ENCODE assay signal across 20 cellular contexts in genomic region chr17:67785122-67785477, GRCh38. TPM values are rescaled to one million over a fixed set of nuclear protein-coding genes. Genes with fewer than 3 reads are reported as not detected.
DNase-seq lines count a peak whose midpoint lies in the region; ATAC-seq, FAIRE-seq and TF ChIP-seq lines count a peak whose summit lies in the region.
"Had no signal": no experiment of that assay in that cellular context is flagged by ENCODE, and none has a peak within 500 bp of the region (broad histone marks: within the 10 kb centered on the region; RNA-seq: fewer than 3 reads in every experiment).

No MANE protein-coding gene starts in this region.

- peaks cover 31 to 33% of the 10 kb centered on the region in 2 experiments for H3K4me1 ChIP-seq in K562 (replicated peaks in 1 of 2; ENCODE audit: control insufficient read depth in 2 of 2, insufficient read depth in 2 of 2, low read length in 2 of 2)
- peaks cover 3% of the 10 kb centered on the region for H3K4me1 ChIP-seq in neural progenitor cell
- no peaks in the 10 kb centered on the region for H3K4me1 ChIP-seq in colonic mucosa

- H3K9me3 ChIP-seq in K562 (replicated peaks; ENCODE audit: control insufficient read depth, insufficient read depth, low read depth, low read length): no peaks in the 10 kb centered on the region
- no peaks in the 10 kb centered on the region for H3K9me3 ChIP-seq in neural progenitor cell (ENCODE audit: low read depth)
- no peaks in the 10 kb centered on the region for H3K9me3 ChIP-seq in colonic mucosa
- H3K9me3 ChIP-seq: BLaER1 had no signal

- H3K27me3 Mint-ChIP-seq in neural progenitor cell (ENCODE audit: insufficient read depth, low read depth): peaks cover 2% of the 10 kb centered on the region
- H3K27me3 Mint-ChIP-seq in effector memory CD8-positive, alpha-beta T cell: peaks cover 6 to 20% of the 10 kb centered on the region in 2 donors
- H3K27me3 Mint-ChIP-seq in naive thymus-derived CD8-positive, alpha-beta T cell: peaks cover 0 to 4% (median 2%) of the 10 kb centered on the region in 5 donors

- no peak for TF ChIP-seq RAD21 in K562 (CRISPR knock-in tag; conservative IDR thresholded peaks at IDR 0.05 in 1 of 2, IDR thresholded peaks at IDR 0.05 in 1 of 2)

- no peak overlapping the region for H3K4me3 Mint-ChIP-seq in neural progenitor cell
- no peak overlapping the region for H3K4me3 Mint-ChIP-seq in effector memory CD8-positive, alpha-beta T cell
- no peak overlapping the region for H3K4me3 Mint-ChIP-seq in naive thymus-derived CD8-positive, alpha-beta T cell
- H3K4me3 Mint-ChIP-seq: B cell; CD4-positive, CD25-positive, alpha-beta regulatory T cell; CD8-positive, alpha-beta T cell had no signal

- WGBS in K562 (ENCODE audit: insufficient coverage, low coverage, missing lambda C conversion rate): 46% methylated on average over 3 of the region's 3 CpGs

- TF ChIP-seq POLR2A in K562 (conservative IDR thresholded peaks at IDR 0.05): no peak

- DNase-seq in cardiac septum (ENCODE audit: low spot score) (peak; percentile 5), left ventricle myocardium superior (no peak), K562 (ENCODE audit: extremely low read depth in 1 of 4, low spot score in 3 of 4) (no peak), neural progenitor cell (ENCODE audit: low spot score) (no peak), colonic mucosa (no peak)
- DNase-seq in effector memory CD8-positive, alpha-beta T cell: no peak
- no peak for DNase-seq in naive thymus-derived CD8-positive, alpha-beta T cell
- DNase-seq: CD4-positive, CD25-positive, alpha-beta regulatory T cell; CD8-positive, alpha-beta T cell; DMS153; DND-41; H7; HCEC 1CT had no signal

- no TSS peak for BruUV-seq in K562 (replicated peaks; lab: Mats Ljungman, UMichigan)

- no peaks in the 10 kb centered on the region for H3F3A ChIP-seq in neural progenitor cell (ENCODE audit: low read depth)

- no peak for TF ChIP-seq EP300 in K562 (IDR thresholded peaks at IDR 0.05; ENCODE audit: low read length)

- no peaks in the 10 kb centered on the region for H4K20me1 ChIP-seq in K562 (replicated peaks; ENCODE audit: control insufficient read depth, insufficient read depth, low read length)
- no peaks in the 10 kb centered on the region for H4K20me1 ChIP-seq in neural progenitor cell (ENCODE audit: low read depth)
- H4K20me1 ChIP-seq: BLaER1 had no signal

- H3K27ac ChIP-seq in K562 (ENCODE audit: extremely low read depth, low read depth, low read length): peak overlapping the region; percentile 90
- H3K27ac ChIP-seq in neural progenitor cell: no peak overlapping the region
- no peak overlapping the region for H3K27ac ChIP-seq in colonic mucosa
- H3K27ac ChIP-seq: 22Rv1, BLaER1, C4-2B had no signal

- no peaks in the 10 kb centered on the region for H3K36me3 Mint-ChIP-seq in neural progenitor cell
- no peaks in the 10 kb centered on the region for H3K36me3 Mint-ChIP-seq in effector memory CD8-positive, alpha-beta T cell (ENCODE audit: insufficient read depth)
- peaks cover 0 to 4% (median 0%) of the 10 kb centered on the region in 3 donors for H3K36me3 Mint-ChIP-seq in naive thymus-derived CD8-positive, alpha-beta T cell
- H3K36me3 Mint-ChIP-seq: CD4-positive, CD25-positive, alpha-beta regulatory T cell; CD8-positive, alpha-beta T cell had no signal

- H3K79me2 ChIP-seq in K562 (ENCODE audit: control insufficient read depth, insufficient read depth, low read length): no peaks in the 10 kb centered on the region
- no peaks in the 10 kb centered on the region for H3K79me2 ChIP-seq in neural progenitor cell (ENCODE audit: low read depth)

- no peaks in the 10 kb centered on the region for H3K27me3 ChIP-seq in K562 (ENCODE audit: control insufficient read depth in 2 of 2, insufficient read depth in 2 of 2, low read length in 2 of 2)
- H3K27me3 ChIP-seq in neural progenitor cell: no peaks in the 10 kb centered on the region
- H3K27me3 ChIP-seq in colonic mucosa: no peaks in the 10 kb centered on the region
- H3K27me3 ChIP-seq: BLaER1 had no signal

- TF ChIP-seq CTCF in K562 (IDR thresholded peaks at IDR 0.05 in 2 of 3, conservative IDR thresholded peaks at IDR 0.05 in 1 of 3; ENCODE audit: insufficient read depth in 2 of 3, low read depth in 1 of 3, low read length in 3 of 3) (no peak), neural progenitor cell (IDR thresholded peaks at IDR 0.05) (no peak), colonic mucosa (IDR thresholded peaks at IDR 0.05) (no peak)

- peak overlapping the region; percentile 79; the same call in 1 of the 2 replicates for H3K4me2 ChIP-seq in K562 (ENCODE audit: insufficient read depth, low read length)
- no peak overlapping the region for H3K4me2 ChIP-seq in neural progenitor cell
- H3K4me2 ChIP-seq: BLaER1 had no signal

- H3K9ac ChIP-seq in K562 (ENCODE audit: insufficient read depth in 1 of 2, low read depth in 2 of 2, low read length in 2 of 2) (peak overlapping the region in 1 of 2 experiments; percentile 64; a peak in 2 of 4 replicates), neural progenitor cell (no peak overlapping the region), colonic mucosa (ENCODE audit: low read depth in 2 of 2, low read length in 2 of 2) (no peak overlapping the region)
- H3K9ac ChIP-seq: BLaER1 had no signal

- H3K4me3 ChIP-seq in K562: no peak overlapping the region
- no peak overlapping the region for H3K4me3 ChIP-seq in neural progenitor cell
- no peak overlapping the region for H3K4me3 ChIP-seq in colonic mucosa
- H3K4me3 ChIP-seq: BLaER1 had no signal

- ATAC-seq in left ventricle myocardium superior: no peak
- no peak for ATAC-seq in K562
- no peak for ATAC-seq in effector memory CD8-positive, alpha-beta T cell (replicated peaks)
- no peak for ATAC-seq in naive thymus-derived CD8-positive, alpha-beta T cell
- ATAC-seq: CD8-positive, alpha-beta T cell had no signal

- peak overlapping the region; percentile 82 for H2AFZ ChIP-seq in K562 (ENCODE audit: low read depth, low read length)
- H2AFZ ChIP-seq in neural progenitor cell (replicated peaks): no peak overlapping the region

- POLR2A ChIA-PET in K562 (lab: Yijun Ruan, JAX): interaction anchor here (0.9 to 2.1 kb wide), 3 partner anchors 18 to 125 kb away, joined by 3 to 8 read pairs (median 6); partner anchors contain the start of gene BPTF
- POLR2A ChIA-PET in naive thymus-derived CD8-positive, alpha-beta T cell (lab: Charles Lee): no interaction called here

- intact Hi-C loops in cardiac septum (cut with DNase I) (no loop called here), left ventricle myocardium superior (cut with micrococcal nuclease) (no loop called here), K562 (cut with micrococcal nuclease) (loop anchor here (2.0 kb wide), 1 partner anchor 40 kb away; the partner anchor contains the start of gene BPTF), colonic mucosa (cut with DNase I) (no loop called here)

- CTCF ChIA-PET in K562 (lab: Yijun Ruan, JAX; ENCODE audit: low intra/inter-chr PET ratio): no interaction called here

- no peaks in the 10 kb centered on the region for H3K9me3 Mint-ChIP-seq in neural progenitor cell
- no peaks in the 10 kb centered on the region for H3K9me3 Mint-ChIP-seq in effector memory CD8-positive, alpha-beta T cell
- H3K9me3 Mint-ChIP-seq in naive thymus-derived CD8-positive, alpha-beta T cell: peaks cover 0 to 6% (median 0%) of the 10 kb centered on the region in 9 donors

- no peak for FAIRE-seq in K562 (lab: Jason Lieb, UNC)
- FAIRE-seq: A204.1, G401.6, H1 had no signal

- H3K4me1 Mint-ChIP-seq in neural progenitor cell: peaks cover 2% of the 10 kb centered on the region
- H3K4me1 Mint-ChIP-seq in effector memory CD8-positive, alpha-beta T cell (ENCODE audit: low read depth in 2 of 2): no peaks in the 10 kb centered on the region
- H3K4me1 Mint-ChIP-seq in naive thymus-derived CD8-positive, alpha-beta T cell: peaks cover 0 to 4% (median 0%) of the 10 kb centered on the region in 4 donors
- H3K4me1 Mint-ChIP-seq: CD4-positive, CD25-positive, alpha-beta regulatory T cell had no signal

- H3K36me3 ChIP-seq in K562 (ENCODE audit: control insufficient read depth, insufficient read depth, low read length) (no peaks in the 10 kb centered on the region), neural progenitor cell (no peaks in the 10 kb centered on the region), colonic mucosa (no peaks in the 10 kb centered on the region)
- H3K36me3 ChIP-seq: BLaER1 had no signal

- in situ Hi-C loops in K562 (cut with MboI): no loop called here

- peak overlapping the region; percentile 33 for H3K27ac Mint-ChIP-seq in neural progenitor cell
- H3K27ac Mint-ChIP-seq in effector memory CD8-positive, alpha-beta T cell: no peak overlapping the region
- no peak overlapping the region for H3K27ac Mint-ChIP-seq in naive thymus-derived CD8-positive, alpha-beta T cell
- H3K27ac Mint-ChIP-seq: B cell; CD4-positive, CD25-positive, alpha-beta regulatory T cell; CD8-positive, alpha-beta T cell had no signal

- no peaks in the 10 kb centered on the region for H3K9me1 ChIP-seq in K562 (ENCODE audit: control insufficient read depth, insufficient read depth, low read length)

TF ChIP-seq in K562, 482 proteins besides CTCF, POLR2A, EP300 and RAD21 (continues in another document):
- TF ChIP-seq ZNF212 (CRISPR knock-in tag; IDR thresholded peaks at IDR 0.05) (no peak), BHLHE40 (IDR thresholded peaks at IDR 0.05; ENCODE audit: low read length) (no peak)

RNA-seq across cellular contexts. Expression of gene BPTF, which starts 40.2 kb away (rescaled TPM):
- total RNA-seq in cardiac septum: 72.9 TPM
- total RNA-seq in left ventricle myocardium superior: 75.1 TPM
- total RNA-seq in K562 (2011; cell fraction: chromatin; rRNA removed; ENCODE audit: low replicate concordance): 100 and 315 TPM in 2 replicates
- total RNA-seq in K562 (2011; cell fraction: nucleolus; rRNA removed): 41.5 and 54.1 TPM in 2 replicates
- total RNA-seq in K562 (2011; cell fraction: nucleoplasm; rRNA removed): 81.4 and 104 TPM in 2 replicates
- total RNA-seq in K562 (2014; rRNA removed): 21.8 and 26.7 TPM in 2 replicates
- 37.8 TPM in 2 replicates for total RNA-seq in K562 (2014; rRNA removed; fragmentation: Illumina TruSeq; extraction: Trizol)
- 41.6 and 43.7 TPM in 2 replicates for total RNA-seq in K562 (2015; rRNA removed; fragmentation: Illumina TruSeq; extraction: Trizol)
- total RNA-seq in K562 (2021): 42.1 and 52.1 TPM in 2 replicates
- 26.9 and 34.7 TPM in 2 replicates for polyA plus RNA-seq in K562 (2011; rRNA removed)
- 20.2 and 24.6 TPM in 2 replicates for polyA plus RNA-seq in K562 (2011; cell fraction: cytosol; rRNA removed)
- polyA plus RNA-seq in K562 (2011; cell fraction: nucleus; rRNA removed): 46.2 and 52.3 TPM in 2 replicates
- polyA plus RNA-seq in K562 (2012): 35.9 and 38.8 TPM in 2 replicates
- 39.4 and 45.7 TPM in 2 replicates for polyA plus RNA-seq in K562 (2014; fragmentation: Illumina TruSeq; extraction: Trizol)
- polyA plus RNA-seq in K562 (2014; fragmentation: Nextera tagmentation; extraction: Ambion mirVana): 10 to 100 TPM; 12.5 to 25.3 TPM
- 16.6 and 20.5 TPM in 2 replicates for polyA plus RNA-seq in K562 (2014; rRNA removed)
- polyA minus RNA-seq in K562 (2011; rRNA and poly(A)+ RNA removed): 112 and 118 TPM in 2 replicates
- polyA minus RNA-seq in K562 (2011; cell fraction: cytosol; rRNA and poly(A)+ RNA removed): 36.4 and 37.0 TPM in 2 replicates
- 30.4 and 53.4 TPM in 2 replicates for polyA minus RNA-seq in K562 (2011; cell fraction: nucleus; rRNA and poly(A)+ RNA removed)
- total RNA-seq in neural progenitor cell (ENCODE audit: low replicate concordance): 95.6 and 129 TPM in 2 replicates
- total RNA-seq in colonic mucosa: 10 to 100 TPM; 61.3 to 77.9 TPM
- total RNA-seq in naive thymus-derived CD8-positive, alpha-beta T cell: 100 to 1,000 TPM; 169 to 194 TPM
- polyA plus RNA-seq in naive thymus-derived CD8-positive, alpha-beta T cell: 10 to 100 TPM in 2 of 3 donors, 1 to 10 TPM in 1; 9.9 to 18.8 (median 13.3) TPM
